In genomic region chr2:108958632-108959341, GRCh38 we compare ENCODE assay signal across 25 cellular contexts. TPM values are rescaled to one million over a fixed set of nuclear protein-coding genes. Genes with fewer than 3 reads are reported as not detected.
DNase-seq lines count a peak whose midpoint lies in the region; ATAC-seq, FAIRE-seq and TF ChIP-seq lines count a peak whose summit lies in the region.
"Had no signal": no experiment of that assay in that cellular context is flagged by ENCODE, and none has a peak within 500 bp of the region (broad histone marks: within the 10 kb centered on the region; RNA-seq: fewer than 3 reads in every experiment).

No MANE protein-coding gene starts in this region.

- FAIRE-seq in keratinocyte (lab: Jason Lieb, UNC) = peak; percentile 77
- FAIRE-seq: D721Med, H54 had no signal

- H3K9me3 Mint-ChIP-seq in activated naive CD4-positive, alpha-beta T cell treated with anti-CD3 and anti-CD28 coated beads, Interleukin-2, amount 50 U/mL, for 24 hours = no peaks in the 10 kb centered on the region

- H3K27ac Mint-ChIP-seq in activated naive CD4-positive, alpha-beta T cell treated with anti-CD3 and anti-CD28 coated beads, Interleukin-2, amount 50 U/mL, for 24 hours = peak overlapping the region; percentile 14
- H3K27ac Mint-ChIP-seq: IgD-negative memory B cell had no signal

- H4K20me1 ChIP-seq in keratinocyte (ENCODE audit: control insufficient read depth, extremely low read depth, insufficient read depth, low read length) = no peaks in the 10 kb centered on the region
- H4K20me1 ChIP-seq: BLaER1 had no signal

- WGBS in suprapubic skin = 51% methylated on average over 6 of the region's 7 CpGs

- no peaks in the 10 kb centered on the region for H3K9me3 ChIP-seq in colonic mucosa
- no peaks in the 10 kb centered on the region for H3K9me3 ChIP-seq in keratinocyte (ENCODE audit: control insufficient read depth, low read depth, low read length)
- no peaks in the 10 kb centered on the region for H3K9me3 ChIP-seq in suprapubic skin
- H3K9me3 ChIP-seq: BLaER1, spleen had no signal

- H3K9me1 ChIP-seq in keratinocyte (ENCODE audit: control insufficient read depth, extremely low read depth, insufficient read depth, low read length) = no peaks in the 10 kb centered on the region

- TF ChIP-seq EP300 in suprapubic skin (IDR thresholded peaks at IDR 0.05) = no peak

- TF ChIP-seq POLR2A in suprapubic skin (IDR thresholded peaks at IDR 0.05) = no peak

- peaks cover 2% of the 10 kb centered on the region for H3K36me3 Mint-ChIP-seq in activated naive CD4-positive, alpha-beta T cell treated with anti-CD3 and anti-CD28 coated beads, Interleukin-2, amount 50 U/mL, for 24 hours
- H3K36me3 Mint-ChIP-seq: IgD-negative memory B cell had no signal

- no peaks in the 10 kb centered on the region for H3K27me3 Mint-ChIP-seq in activated naive CD4-positive, alpha-beta T cell treated with anti-CD3 and anti-CD28 coated beads, Interleukin-2, amount 50 U/mL, for 24 hours

- TF ChIP-seq CTCF in colonic mucosa (IDR thresholded peaks at IDR 0.05) (no peak), keratinocyte (optimal IDR thresholded peaks at IDR 0.05 in 1 of 3, IDR thresholded peaks at IDR 0.05 in 1 of 3, conservative IDR thresholded peaks at IDR 0.05 in 1 of 3; ENCODE audit: extremely low read depth in 1 of 3, insufficient read depth in 2 of 3, low read length in 3 of 3) (no peak), suprapubic skin (IDR thresholded peaks at IDR 0.05) (no peak)

- H3K4me2 ChIP-seq in keratinocyte (ENCODE audit: control insufficient read depth, extremely low read depth, insufficient read depth, low read depth, low read length) = peak overlapping the region; percentile 65
- H3K4me2 ChIP-seq: BLaER1, hepatocyte, PC-9 had no signal

- no peaks in the 10 kb centered on the region for H3K27me3 ChIP-seq in colonic mucosa
- H3K27me3 ChIP-seq in keratinocyte (ENCODE audit: control insufficient read depth, extremely low read depth, insufficient read depth, low read length) = no peaks in the 10 kb centered on the region
- no peaks in the 10 kb centered on the region for H3K27me3 ChIP-seq in suprapubic skin
- H3K27me3 ChIP-seq: BLaER1, hepatocyte had no signal

- H3K27ac ChIP-seq in colonic mucosa (peak overlapping the region; percentile 23), keratinocyte (ENCODE audit: control insufficient read depth, insufficient read depth, low read length) (peak overlapping the region; percentile 13), suprapubic skin (peak overlapping the region; percentile 29)
- H3K27ac ChIP-seq: BLaER1, dorsolateral prefrontal cortex, hepatocyte, PC-9, spleen had no signal

- H3K4me1 ChIP-seq in colonic mucosa = no peaks in the 10 kb centered on the region
- H3K4me1 ChIP-seq in keratinocyte (ENCODE audit: control insufficient read depth, extremely low read depth, insufficient read depth, low read length) = peaks cover 30% of the 10 kb centered on the region
- peaks cover 27% of the 10 kb centered on the region for H3K4me1 ChIP-seq in suprapubic skin
- H3K4me1 ChIP-seq: BLaER1 had no signal

- no peaks in the 10 kb centered on the region for H3K79me2 ChIP-seq in keratinocyte (ENCODE audit: control insufficient read depth, insufficient read depth, low read length)
- H3K79me2 ChIP-seq: hepatocyte had no signal

- no peaks in the 10 kb centered on the region for H3K36me3 ChIP-seq in colonic mucosa
- H3K36me3 ChIP-seq in keratinocyte (ENCODE audit: control insufficient read depth in 2 of 2, extremely low read depth in 1 of 2, insufficient read depth in 2 of 2, low read length in 2 of 2) = no peaks in the 10 kb centered on the region
- H3K36me3 ChIP-seq in suprapubic skin = no peaks in the 10 kb centered on the region
- H3K36me3 ChIP-seq: BLaER1, spleen had no signal

- no peak overlapping the region for H2AFZ ChIP-seq in keratinocyte (ENCODE audit: control insufficient read depth, low read length)
- H2AFZ ChIP-seq: hepatocyte, PC-9 had no signal

- intact Hi-C loops in colonic mucosa (cut with DNase I) = no loop called here

- peak overlapping the region; percentile 81 for H3K4me3 Mint-ChIP-seq in activated naive CD4-positive, alpha-beta T cell treated with anti-CD3 and anti-CD28 coated beads, Interleukin-2, amount 50 U/mL, for 24 hours

- H3K4me1 Mint-ChIP-seq in activated naive CD4-positive, alpha-beta T cell treated with anti-CD3 and anti-CD28 coated beads, Interleukin-2, amount 50 U/mL, for 24 hours = peaks cover 73% of the 10 kb centered on the region
- H3K4me1 Mint-ChIP-seq: IgD-negative memory B cell had no signal

- dilution Hi-C loops in keratinocyte (cut with MboI; ENCODE audit: extremely low pct_ligation_motif_present, low sequenced_read_pairs) = no loop called here

- no peak overlapping the region for H3K4me3 ChIP-seq in colonic mucosa
- H3K4me3 ChIP-seq in keratinocyte (ENCODE audit: control insufficient read depth in 2 of 3, extremely low read depth in 1 of 3, insufficient read depth in 2 of 3, low read depth in 1 of 3, low read length in 3 of 3) = no peak overlapping the region
- no peak overlapping the region for H3K4me3 ChIP-seq in suprapubic skin
- H3K4me3 ChIP-seq: BLaER1, dorsolateral prefrontal cortex, hepatocyte, lung, PC-9, spleen had no signal

- no peak for ATAC-seq in GM18873 (IDR thresholded peaks at IDR 0.05; ENCODE audit: low FRiP score, unreplicated experiment)

- H3K9ac ChIP-seq in colonic mucosa (ENCODE audit: low read depth in 2 of 2, low read length in 2 of 2) = peak overlapping the region in 1 of 2 donors; percentile 55
- H3K9ac ChIP-seq in keratinocyte (ENCODE audit: control insufficient read depth, extremely low read depth, insufficient read depth, low read length) = no peak overlapping the region
- H3K9ac ChIP-seq: BLaER1 had no signal

- no peak for DNase-seq in activated naive CD4-positive, alpha-beta T cell treated with Interleukin-2 at 50 U/mL for 16 hours
- DNase-seq in colonic mucosa (no peak), keratinocyte (ENCODE audit: low read depth, low spot score) (no peak), suprapubic skin (ENCODE audit: low spot score in 2 of 2) (peak in 1 of 2 donors; percentile 31), NCI-H510A treated with DMSO at 0.1 percent for 48 hours (lab: John Stamatoyannopoulos, UW) (no peak)
- DNase-seq in activated effector memory CD4-positive, alpha-beta T cell treated with anti-CD3 and anti-CD28 coated beads, Interleukin-2, amount 50 U/mL, for 16 hours = no peak
- DNase-seq: activated CD4-positive, alpha-beta T cell treated with anti-CD3 and anti-CD28 coated beads for 1 hour; caudate nucleus; dorsolateral prefrontal cortex; NCI-H2081 treated with DMSO at 0.1 percent for 48 hours; NCI-H446 treated with DMSO at 0.1 percent for 48 hours; PC-9; SIG-M5; spleen; stimulated activated CD4-positive, alpha-beta T cell treated with anti-CD3 and anti-CD28 coated beads, Interleukin-4, amount 100 ng/mL, for 4 hours had no signal

RNA-seq across cellular contexts. Expression of gene EDAR, which starts 30.2 kb away (rescaled TPM):
- total RNA-seq in colonic mucosa (1 to 10 TPM in 1 of 2 donors, under 1 TPM in 1; 0.69 to 1.1 TPM), suprapubic skin (1 to 10 TPM; 1.5 to 4.3 (median 2.2) TPM)
- polyA plus RNA-seq in keratinocyte = 0.21 to 0.27 TPM (median 0.27 TPM) in 3 replicates
- polyA plus RNA-seq in keratinocyte (2011; ENCODE audit: low read depth) = 0.26 TPM
- polyA plus RNA-seq in keratinocyte (2011; cell fraction: cytosol; rRNA removed) = 0.14 and 0.16 TPM in 2 replicates
- 0.75 and 1.1 TPM in 2 replicates for polyA plus RNA-seq in keratinocyte (2011; cell fraction: nucleus; rRNA removed)
- 0.21 and 0.23 TPM in 2 replicates for polyA plus RNA-seq in keratinocyte (2012; ENCODE audit: low replicate concordance)
- polyA minus RNA-seq in keratinocyte = 0.20 to 0.51 TPM (median 0.30 TPM) in 3 replicates
- polyA minus RNA-seq in keratinocyte (2011; cell fraction: cytosol; rRNA and poly(A)+ RNA removed) = not detected
- polyA minus RNA-seq in keratinocyte (2011; cell fraction: nucleus; rRNA and poly(A)+ RNA removed) = 0.84 and 1.6 TPM in 2 replicates
- total RNA-seq: M059J, omental fat pad, PC-9 had no signal
